In genomic region chr16:54647216-54647615, GRCh38 we compare ENCODE assay signal across 15 cellular contexts.
"Had no signal": no experiment of that assay in that cellular context is flagged by ENCODE, and none has a peak within 500 bp of the region (broad histone marks: within the 10 kb centered on the region; RNA-seq: fewer than 3 reads in every experiment).

No MANE protein-coding gene starts in this region.

- H3K27ac Mint-ChIP-seq: activated naive CD4-positive, alpha-beta T cell treated with anti-CD3 and anti-CD28 coated beads for 36 hours; activated naive CD8-positive, alpha-beta T cell treated with anti-CD3 and anti-CD28 coated beads, Interleukin-2, amount 50 U/mL, for 24 hours; activated T-helper 2 cell treated with anti-CD3 and anti-CD28 coated beads, Interferon-gamma antibody, Interleukin-2, Interleukin-4, amounts not matched to agents 10 μg/mL and 5 μg/mL and 100 μg/mL, durations not matched to agents 14 hours and 24 hours and 36 hours; naive thymus-derived CD4-positive, alpha-beta T cell; stimulated activated naive CD8-positive, alpha-beta T cell treated with anti-CD3 and anti-CD28 coated beads, Interleukin-15, Interleukin-2, amounts not matched to agents 100 ng/mL and 50 ng/mL, for 24 hours had no signal

- H3K4me3 Mint-ChIP-seq: activated naive CD4-positive, alpha-beta T cell treated with anti-CD3 and anti-CD28 coated beads for 36 hours; activated naive CD8-positive, alpha-beta T cell treated with anti-CD3 and anti-CD28 coated beads, Interleukin-2, amount 50 U/mL, for 24 hours; naive thymus-derived CD4-positive, alpha-beta T cell; stimulated activated naive CD8-positive, alpha-beta T cell treated with anti-CD3 and anti-CD28 coated beads, Interleukin-15, Interleukin-2, amounts not matched to agents 100 ng/mL and 50 ng/mL, for 24 hours had no signal

- H3K27ac ChIP-seq: right atrium auricular region, tibial nerve had no signal

- H3K4me1 Mint-ChIP-seq: activated naive CD8-positive, alpha-beta T cell treated with anti-CD3 and anti-CD28 coated beads, Interleukin-2, amount 50 U/mL, for 24 hours; naive thymus-derived CD4-positive, alpha-beta T cell had no signal

- H3K4me3 ChIP-seq: lung, right atrium auricular region, tibial nerve had no signal

- H3K36me3 Mint-ChIP-seq: naive thymus-derived CD4-positive, alpha-beta T cell had no signal

- H3K4me1 ChIP-seq: right atrium auricular region, tibial nerve had no signal

- H3K36me3 ChIP-seq: right atrium auricular region, tibial nerve had no signal

- ATAC-seq: activated naive CD8-positive, alpha-beta T cell treated with anti-CD3 and anti-CD28 coated beads, Interleukin-2, amount 50 U/mL, for 24 hours; left colon; naive thymus-derived CD4-positive, alpha-beta T cell had no signal

- H3K9me3 Mint-ChIP-seq: activated naive CD4-positive, alpha-beta T cell treated with anti-CD3 and anti-CD28 coated beads for 36 hours; activated T-helper 2 cell treated with anti-CD3 and anti-CD28 coated beads, Interferon-gamma antibody, Interleukin-2, Interleukin-4, amounts not matched to agents 10 μg/mL and 5 μg/mL and 100 μg/mL, durations not matched to agents 14 hours and 24 hours and 36 hours had no signal

- H3K27me3 ChIP-seq: right atrium auricular region, tibial nerve had no signal

- DNase-seq: activated CD4-positive, alpha-beta T cell treated with anti-CD3 and anti-CD28 coated beads for 1 hour; activated CD4-positive, alpha-beta T cell treated with anti-CD3 and anti-CD28 coated beads, Interleukin-2, amount 50 U/mL, for 4 hours; activated naive CD4-positive, alpha-beta T cell treated with anti-CD3 and anti-CD28 coated beads for 36 hours; activated naive CD8-positive, alpha-beta T cell treated with anti-CD3 and anti-CD28 coated beads, Interleukin-2, amount 50 U/mL, for 24 hours; left colon; naive thymus-derived CD4-positive, alpha-beta T cell; SIG-M5; small intestine; stimulated activated CD4-positive, alpha-beta T cell treated with anti-CD3 and anti-CD28 coated beads, Interleukin-4, amount 100 ng/mL, for 4 hours; stimulated activated CD8-positive, alpha-beta memory T cell treated with anti-CD3 and anti-CD28 coated beads, Interleukin-4, amount 100 ng/mL, for 48 hours had no signal
